8 cellular contexts compared by ENCODE assay signal in genomic region chr5:108148715-108149139, GRCh38.
DNase-seq lines count a peak whose midpoint lies in the region; ATAC-seq and TF ChIP-seq lines count a peak whose summit lies in the region.

No MANE protein-coding gene starts in this region.

- H3K27ac Mint-ChIP-seq in osteocyte (ENCODE audit: unreplicated experiment) = no peak overlapping the region

- TF ChIP-seq CTCF in coronary artery (IDR thresholded peaks at IDR 0.05) = peak; percentile 24
- TF ChIP-seq CTCF in osteocyte (IDR thresholded peaks at IDR 0.05) = peak; percentile 66

- DNase-seq in GDM1 (lab: John Stamatoyannopoulos, UW) = peak; percentile 2
- peak; percentile 26 for DNase-seq in LHCN-M2 (ENCODE audit: low read depth)
- DNase-seq in coronary artery (ENCODE audit: low spot score) = no peak
- DNase-seq in osteocyte (ENCODE audit: extremely low spot score, unreplicated experiment) = no peak
- DNase-seq in nucleus accumbens (lab: John Stamatoyannopoulos, UW) = no peak
- DNase-seq in stimulated activated CD4-positive, alpha-beta T cell treated with anti-CD3 and anti-CD28 coated beads, Interleukin-4, amount 100 ng/mL, for 24 hours = no peak
- DNase-seq in caudate nucleus (lab: John Stamatoyannopoulos, UW) = no peak

- H3K27ac ChIP-seq in coronary artery = no peak overlapping the region
- H3K27ac ChIP-seq in caudate nucleus (ENCODE audit: low read depth, low read length) = no peak overlapping the region

- H3K9me3 Mint-ChIP-seq in osteocyte (ENCODE audit: unreplicated experiment) = peaks cover 5% of the 10 kb centered on the region

- H3K27me3 Mint-ChIP-seq in osteocyte (ENCODE audit: unreplicated experiment) = no peaks in the 10 kb centered on the region

- H3K36me3 Mint-ChIP-seq in osteocyte (ENCODE audit: unreplicated experiment) = no peaks in the 10 kb centered on the region

- ATAC-seq in GM21526 (IDR thresholded peaks at IDR 0.05; ENCODE audit: low FRiP score, unreplicated experiment) = peak; percentile 79

- peaks cover 4% of the 10 kb centered on the region for H3K4me1 Mint-ChIP-seq in osteocyte (ENCODE audit: unreplicated experiment)

- no peak overlapping the region for H3K4me3 Mint-ChIP-seq in osteocyte (ENCODE audit: unreplicated experiment)

- H3K4me3 ChIP-seq in coronary artery = no peak overlapping the region

Comparison
In these comparisons a context has a peak if more than half of its experiments do, and no peak if none do; other contexts are left out.
1. DNase-seq: peak in GDM1 (single experiment) and LHCN-M2 (single experiment); none in coronary artery (single experiment), osteocyte (single experiment), nucleus accumbens (0 of 56), stimulated activated CD4-positive, alpha-beta T cell treated with anti-CD3 and anti-CD28 coated beads, Interleukin-4, amount 100 ng/mL, for 24 hours (single experiment) and caudate nucleus (0 of 61).